In genomic region chr13:99191900-99192399, GRCh38 we compare ENCODE assay signal across 13 cellular contexts. TPM values are rescaled to one million over a fixed set of nuclear protein-coding genes. Genes with fewer than 3 reads are reported as not detected.
DNase-seq lines count a peak whose midpoint lies in the region; ATAC-seq and TF ChIP-seq lines count a peak whose summit lies in the region.
"Had no signal": no experiment of that assay in that cellular context is flagged by ENCODE, and none has a peak within 500 bp of the region (broad histone marks: within the 10 kb centered on the region; RNA-seq: fewer than 3 reads in every experiment).

No MANE protein-coding gene starts in this region.

- CTCF ChIA-PET in activated CD8-positive, alpha-beta memory T cell treated with anti-CD3 and anti-CD28 coated beads, Interleukin-2, amount 10 ng/mL, durations not matched to agents 7 days and 5 days (lab: Charles Lee): interaction anchor here (1.1 to 1.7 kb wide), 2 partner anchors 9 to 16 kb away, joined by 3 to 4 read pairs; partner anchors contain the start of gene UBAC2

- peak overlapping the region; percentile 36 for H3K4me2 ChIP-seq in osteoblast (ENCODE audit: insufficient read depth, low read length)

- TF ChIP-seq CTCF in choroid plexus epithelial cell (conservative IDR thresholded peaks at IDR 0.05; ENCODE audit: low read depth, low read length): no peak
- TF ChIP-seq CTCF in osteoblast (IDR thresholded peaks at IDR 0.05; ENCODE audit: extremely low read depth, low read depth, low read length): no peak
- TF ChIP-seq CTCF in tibial nerve (IDR thresholded peaks at IDR 0.05): no peak

- H2AFZ ChIP-seq in osteoblast (ENCODE audit: low read length): no peak overlapping the region

- H3K9me3 ChIP-seq in osteoblast (ENCODE audit: low read depth, low read length) (no peaks in the 10 kb centered on the region), tibial nerve (no peaks in the 10 kb centered on the region)
- H3K9me3 ChIP-seq: uterus had no signal

- H3K27ac ChIP-seq in osteoblast (ENCODE audit: low read depth, low read length) (no peak overlapping the region), tibial nerve (no peak overlapping the region)
- H3K27ac ChIP-seq: uterus had no signal

- H3K4me3 Mint-ChIP-seq in activated CD8-positive, alpha-beta memory T cell treated with anti-CD3 and anti-CD28 coated beads, Interleukin-2, amount 10 ng/mL, durations not matched to agents 7 days and 5 days: no peak overlapping the region
- H3K4me3 Mint-ChIP-seq: activated T-helper 1 cell treated with anti-CD3 and anti-CD28 coated beads, Interleukin-12 subunit alpha, Interleukin-12 subunit beta, Interleukin-2, Interleukin-4 antibody, amounts not matched to agents 30 ng/mL and 10 ng/mL and 1 ng/mL, durations not matched to agents 14 hours and 24 hours and 36 hours; dendritic cell treated with granulocyte-macrophage colony-stimulating factor and Interleukin-4, amounts not matched to agents 40 ng/mL and 50 ng/mL, for 4 days had no signal

- peaks cover 4% of the 10 kb centered on the region for H3K27me3 ChIP-seq in osteoblast (ENCODE audit: insufficient read depth, low read length)
- no peaks in the 10 kb centered on the region for H3K27me3 ChIP-seq in tibial nerve
- H3K27me3 ChIP-seq: uterus had no signal

- H3K27ac Mint-ChIP-seq in activated CD8-positive, alpha-beta memory T cell treated with anti-CD3 and anti-CD28 coated beads, Interleukin-2, amount 10 ng/mL, durations not matched to agents 7 days and 5 days: no peak overlapping the region
- H3K27ac Mint-ChIP-seq: activated T-helper 1 cell treated with anti-CD3 and anti-CD28 coated beads, Interleukin-12 subunit alpha, Interleukin-12 subunit beta, Interleukin-2, Interleukin-4 antibody, amounts not matched to agents 30 ng/mL and 10 ng/mL and 1 ng/mL, durations not matched to agents 14 hours and 24 hours and 36 hours; dendritic cell treated with granulocyte-macrophage colony-stimulating factor and Interleukin-4, amounts not matched to agents 40 ng/mL and 50 ng/mL, for 4 days had no signal

- H3K4me1 ChIP-seq in osteoblast (ENCODE audit: insufficient read depth, low read length) (no peaks in the 10 kb centered on the region), tibial nerve (peaks cover 0 to 8% (median 0%) of the 10 kb centered on the region in 4 donors)
- H3K4me1 ChIP-seq: uterus had no signal

- H3K27me3 Mint-ChIP-seq in activated CD8-positive, alpha-beta memory T cell treated with anti-CD3 and anti-CD28 coated beads, Interleukin-2, amount 10 ng/mL, durations not matched to agents 7 days and 5 days: no peaks in the 10 kb centered on the region
- H3K27me3 Mint-ChIP-seq: dendritic cell treated with granulocyte-macrophage colony-stimulating factor and Interleukin-4, amounts not matched to agents 40 ng/mL and 50 ng/mL, for 4 days had no signal

- TF ChIP-seq POLR2A in tibial nerve (IDR thresholded peaks at IDR 0.05): no peak

- no peaks in the 10 kb centered on the region for H3K9me3 Mint-ChIP-seq in activated CD8-positive, alpha-beta memory T cell treated with anti-CD3 and anti-CD28 coated beads, Interleukin-2, amount 10 ng/mL, durations not matched to agents 7 days and 5 days (ENCODE audit: low read depth)
- H3K9me3 Mint-ChIP-seq: activated T-helper 1 cell treated with anti-CD3 and anti-CD28 coated beads, Interleukin-12 subunit alpha, Interleukin-12 subunit beta, Interleukin-2, Interleukin-4 antibody, amounts not matched to agents 30 ng/mL and 10 ng/mL and 1 ng/mL, durations not matched to agents 14 hours and 24 hours and 36 hours; dendritic cell treated with granulocyte-macrophage colony-stimulating factor and Interleukin-4, amounts not matched to agents 40 ng/mL and 50 ng/mL, for 4 days had no signal

- WGBS in tibial nerve, 2 donors: 80 to 90% methylated on average over 7 of the region's 7 CpGs

- no peak for ATAC-seq in activated CD8-positive, alpha-beta memory T cell treated with anti-CD3 and anti-CD28 coated beads, Interleukin-2, amount 10 ng/mL, durations not matched to agents 7 days and 5 days

- H3K4me1 Mint-ChIP-seq in activated CD8-positive, alpha-beta memory T cell treated with anti-CD3 and anti-CD28 coated beads, Interleukin-2, amount 10 ng/mL, durations not matched to agents 7 days and 5 days: peaks cover 12% of the 10 kb centered on the region

- DNase-seq in D341Med (ENCODE audit: low spot score): peak; percentile 35
- peak; percentile 23 for DNase-seq in NCI-H2196 (lab: John Stamatoyannopoulos, UW; ENCODE audit: unreplicated experiment)
- peak; percentile 44 for DNase-seq in choroid plexus epithelial cell (ENCODE audit: low read depth)
- peak; percentile 91 for DNase-seq in osteoblast (ENCODE audit: insufficient read length, low spot score, missing footprints)
- no peak for DNase-seq in activated CD8-positive, alpha-beta memory T cell treated with anti-CD3 and anti-CD28 coated beads, Interleukin-2, amount 10 ng/mL, durations not matched to agents 7 days and 5 days
- no peak for DNase-seq in NCI-H1436 (lab: John Stamatoyannopoulos, UW)
- DNase-seq in tibial nerve (ENCODE audit: low spot score in 2 of 2): no peak
- DNase-seq in NCI-H345 (lab: John Stamatoyannopoulos, UW): no peak
- DNase-seq: nucleus accumbens, T-helper 2 cell, uterus had no signal

- peak in 1 of 2 donors; percentile 14 for TF ChIP-seq EP300 in tibial nerve (IDR thresholded peaks at IDR 0.05)

- H3K79me2 ChIP-seq in osteoblast (ENCODE audit: insufficient read depth, low read length): no peaks in the 10 kb centered on the region

- H3K36me3 ChIP-seq in osteoblast (ENCODE audit: insufficient read depth, low read length): no peaks in the 10 kb centered on the region
- H3K36me3 ChIP-seq in tibial nerve: peaks cover 0 to 4% (median 0%) of the 10 kb centered on the region in 3 donors
- H3K36me3 ChIP-seq: uterus had no signal

- no peaks in the 10 kb centered on the region for H3K36me3 Mint-ChIP-seq in activated CD8-positive, alpha-beta memory T cell treated with anti-CD3 and anti-CD28 coated beads, Interleukin-2, amount 10 ng/mL, durations not matched to agents 7 days and 5 days

- H3K4me3 ChIP-seq in choroid plexus epithelial cell (ENCODE audit: low read depth, low read length) (no peak overlapping the region), osteoblast (ENCODE audit: insufficient read depth, low read length) (no peak overlapping the region), tibial nerve (no peak overlapping the region)
- H3K4me3 ChIP-seq: uterus had no signal

- H4K20me1 ChIP-seq in osteoblast (ENCODE audit: insufficient read depth, low read length): no peaks in the 10 kb centered on the region

RNA-seq across cellular contexts. Expression of gene UBAC2, which starts 8.7 kb away (rescaled TPM):
- total RNA-seq in osteoblast (36.9 and 43.3 TPM in 2 replicates), tibial nerve (10 to 100 TPM; 43.5 to 59.6 (median 52.0) TPM)
- total RNA-seq in activated CD8-positive, alpha-beta memory T cell treated with anti-CD3 and anti-CD28 coated beads, Interleukin-2, amount 10 ng/mL, durations not matched to agents 7 days and 5 days: 10 to 100 TPM; 52.8 to 60.8 TPM

Comparison
In these comparisons a context has a peak if more than half of its experiments do, and no peak if none do; other contexts are left out.
1. DNase-seq: peak in D341Med (single experiment), NCI-H2196 (single experiment), choroid plexus epithelial cell (single experiment) and osteoblast (single experiment); none in activated CD8-positive, alpha-beta memory T cell treated with anti-CD3 and anti-CD28 coated beads, Interleukin-2, amount 10 ng/mL, durations not matched to agents 7 days and 5 days (single experiment), NCI-H1436 (single experiment), tibial nerve (0 of 2) and NCI-H345 (single experiment).